23 cellular contexts compared by ENCODE assay signal in the genomic region with DNA sequence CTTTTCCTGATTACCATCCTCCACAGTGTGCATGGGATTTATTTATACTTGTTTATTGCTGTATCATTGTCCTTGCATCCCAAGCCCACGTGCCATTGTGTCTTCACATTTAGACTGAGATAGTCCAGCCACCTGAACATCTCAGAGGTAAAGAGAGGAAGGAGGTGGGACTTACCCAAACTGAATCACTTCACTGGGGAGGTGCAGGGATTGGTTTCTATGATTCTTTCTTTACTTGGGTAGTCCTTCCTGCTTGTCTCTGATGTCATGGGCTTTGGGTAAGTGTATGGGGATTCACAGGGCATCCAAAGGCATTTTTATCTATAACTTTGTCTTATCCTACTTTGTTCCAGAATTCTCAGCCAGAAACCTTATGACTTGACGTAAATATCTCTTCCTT.
"Had no signal": no experiment of that assay in that cellular context is flagged by ENCODE, and none has a peak within 500 bp of the region (broad histone marks: within the 10 kb centered on the region; RNA-seq: fewer than 3 reads in every experiment).

No MANE protein-coding gene starts in this region.

- H3K27ac Mint-ChIP-seq: activated CD4-positive, alpha-beta T cell treated with anti-CD3 and anti-CD28 coated beads, Interleukin-2, amount 10 ng/mL, durations not matched to agents 7 days and 5 days; activated T-helper 2 cell treated with anti-CD3 and anti-CD28 coated beads, Interferon-gamma antibody, Interleukin-2, Interleukin-4, amounts not matched to agents 10 μg/mL and 5 μg/mL and 100 μg/mL, durations not matched to agents 14 hours and 24 hours and 36 hours; natural killer cell treated with Interleukin-12 subunit alpha and Interleukin-12 subunit beta and Interleukin-15 and Interleukin-18, amount 100 ng/mL, for 72 hours had no signal

- DNase-seq: activated CD4-positive, alpha-beta T cell treated with anti-CD3 and anti-CD28 coated beads, Interleukin-2, amount 10 ng/mL, durations not matched to agents 7 days and 5 days; activated CD4-positive, CD25-positive, alpha-beta regulatory T cell treated with anti-CD3 and anti-CD28 coated beads, Interleukin-2, amount 50 U/mL, for 72 hours; activated CD8-positive, alpha-beta memory T cell treated with anti-CD3 and anti-CD28 coated beads, Interleukin-2, amount 50 U/mL, for 4 hours; activated T-cell treated with anti-CD3 and anti-CD28 coated beads, Interleukin-2, amount 50 U/mL, for 1 hour; amygdala; central memory CD4-positive, alpha-beta T cell; foreskin keratinocyte; heart right ventricle; left ventricle myocardium inferior; mucosa of descending colon; posterior cingulate gyrus; right cardiac atrium; spleen; stimulated activated naive CD4-positive, alpha-beta T cell; T-helper 2 cell; testis; transverse colon had no signal

- H3K4me3 Mint-ChIP-seq: activated CD4-positive, alpha-beta T cell treated with anti-CD3 and anti-CD28 coated beads, Interleukin-2, amount 10 ng/mL, durations not matched to agents 7 days and 5 days; natural killer cell treated with Interleukin-12 subunit alpha and Interleukin-12 subunit beta and Interleukin-15 and Interleukin-18, amount 100 ng/mL, for 72 hours had no signal

- H3K27ac ChIP-seq: esophagus muscularis mucosa, foreskin keratinocyte, heart right ventricle, left ventricle myocardium inferior, spleen, testis, transverse colon had no signal

- H3K4me3 ChIP-seq: esophagus muscularis mucosa, heart right ventricle, left ventricle myocardium inferior, lung, mucosa of descending colon, spleen, testis, transverse colon had no signal

- H3K9me3 Mint-ChIP-seq: activated CD4-positive, alpha-beta T cell treated with anti-CD3 and anti-CD28 coated beads, Interleukin-2, amount 10 ng/mL, durations not matched to agents 7 days and 5 days; activated T-helper 2 cell treated with anti-CD3 and anti-CD28 coated beads, Interferon-gamma antibody, Interleukin-2, Interleukin-4, amounts not matched to agents 10 μg/mL and 5 μg/mL and 100 μg/mL, durations not matched to agents 14 hours and 24 hours and 36 hours; natural killer cell treated with Interleukin-12 subunit alpha and Interleukin-12 subunit beta and Interleukin-15 and Interleukin-18, amount 100 ng/mL, for 72 hours had no signal

- H3K9me3 ChIP-seq: esophagus muscularis mucosa, heart right ventricle, left ventricle myocardium inferior, mucosa of descending colon, spleen, testis, transverse colon had no signal

- H3K36me3 Mint-ChIP-seq: natural killer cell treated with Interleukin-12 subunit alpha and Interleukin-12 subunit beta and Interleukin-15 and Interleukin-18, amount 100 ng/mL, for 72 hours had no signal

- ATAC-seq: foreskin keratinocyte; heart right ventricle; mucosa of descending colon; natural killer cell treated with Interleukin-12 subunit alpha and Interleukin-12 subunit beta and Interleukin-15 and Interleukin-18, amount 100 ng/mL, for 72 hours; right cardiac atrium had no signal

- FAIRE-seq: endothelial cell of umbilical vein, urothelium cell line had no signal

- H3K27me3 ChIP-seq: testis had no signal

- H3K36me3 ChIP-seq: esophagus muscularis mucosa, heart right ventricle, left ventricle myocardium inferior, spleen, transverse colon had no signal
